In the genomic region with DNA sequence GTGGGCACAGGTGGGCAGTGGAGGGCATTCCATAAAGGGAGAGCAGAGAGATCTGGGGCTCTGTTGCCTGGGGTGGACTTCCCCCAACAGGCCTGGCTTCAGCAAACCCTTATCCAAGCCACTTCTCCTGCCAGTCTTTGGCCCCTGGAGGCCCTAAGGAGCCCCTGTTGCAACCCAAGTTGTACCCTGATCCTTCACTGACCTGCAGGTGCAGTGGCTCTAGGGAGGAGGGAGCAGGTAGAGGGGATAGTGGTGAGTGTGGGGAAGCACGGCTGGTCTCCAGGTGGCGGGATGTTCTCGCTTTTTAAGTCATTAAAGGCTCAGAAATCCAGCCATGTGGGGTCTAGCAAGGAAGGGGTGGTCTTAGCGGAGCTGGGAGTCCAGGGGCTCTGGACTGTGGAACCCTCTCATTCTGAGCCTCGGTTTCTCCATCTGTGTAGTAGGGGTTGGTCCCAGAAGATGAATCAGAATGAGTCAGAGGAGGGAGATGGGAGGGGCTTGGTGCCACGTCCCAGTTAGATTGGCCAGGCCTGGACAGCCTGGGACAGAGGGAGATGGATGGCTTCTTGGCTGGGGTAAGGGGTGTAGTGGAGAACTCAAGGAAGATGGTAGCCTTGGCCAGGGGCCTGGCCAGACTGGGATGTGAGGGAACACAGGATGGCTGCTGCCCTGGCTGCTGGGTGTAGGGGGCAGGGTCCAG, we compare ENCODE assay signal across 10 cellular contexts. TPM values are rescaled to one million over a fixed set of nuclear protein-coding genes. Genes with fewer than 3 reads are reported as not detected.
DNase-seq lines count a peak whose midpoint lies in the region; ATAC-seq and TF ChIP-seq lines count a peak whose summit lies in the region.
"Had no signal": no experiment of that assay in that cellular context is flagged by ENCODE, and none has a peak within 500 bp of the region (broad histone marks: within the 10 kb centered on the region; RNA-seq: fewer than 3 reads in every experiment).

No MANE protein-coding gene starts in this region.

- peaks cover 30% of the 10 kb centered on the region for H3K79me1 ChIP-seq in mesenchymal stem cell (replicated peaks; ENCODE audit: low read length, poor library complexity, severe bottlenecking)

- H2BK5ac ChIP-seq in mesenchymal stem cell (ENCODE audit: low read depth, low read length, poor library complexity, severe bottlenecking) = no peak overlapping the region

- H3K27ac ChIP-seq in cingulate gyrus (ENCODE audit: low read depth, low read length) = peak overlapping the region; percentile 89
- no peak overlapping the region for H3K27ac ChIP-seq in mesenchymal stem cell (ENCODE audit: low read length, poor library complexity, severe bottlenecking)
- peak overlapping the region; percentile 88 for H3K27ac ChIP-seq in upper lobe of right lung

- H2AK5ac ChIP-seq in mesenchymal stem cell (ENCODE audit: low read length, severe bottlenecking) = no peak overlapping the region

- no peak overlapping the region for H3K18ac ChIP-seq in mesenchymal stem cell (ENCODE audit: low read depth in 1 of 2, low read length in 2 of 2)

- no peak overlapping the region for H2BK12ac ChIP-seq in mesenchymal stem cell (ENCODE audit: low read length in 2 of 2)

- H3K27ac Mint-ChIP-seq in activated naive CD4-positive, alpha-beta T cell treated with anti-CD3 and anti-CD28 coated beads, Interleukin-2, amount 50 U/mL, for 24 hours = no peak overlapping the region

- H3K4me3 ChIP-seq in mesenchymal stem cell (ENCODE audit: insufficient read depth in 1 of 2, low read depth in 1 of 2, low read length in 2 of 2) (peak overlapping the region in 1 of 2 experiments; percentile 87), upper lobe of right lung (no peak overlapping the region)

- H3K36me3 Mint-ChIP-seq in activated naive CD4-positive, alpha-beta T cell treated with anti-CD3 and anti-CD28 coated beads, Interleukin-2, amount 50 U/mL, for 24 hours = no peaks in the 10 kb centered on the region

- H3K9me3 Mint-ChIP-seq in activated naive CD4-positive, alpha-beta T cell treated with anti-CD3 and anti-CD28 coated beads, Interleukin-2, amount 50 U/mL, for 24 hours = no peaks in the 10 kb centered on the region

- no peak overlapping the region for H3K23ac ChIP-seq in mesenchymal stem cell (ENCODE audit: low read length in 2 of 2)

- peak overlapping the region; percentile 30 for H3K4me3 Mint-ChIP-seq in activated naive CD4-positive, alpha-beta T cell treated with anti-CD3 and anti-CD28 coated beads, Interleukin-2, amount 50 U/mL, for 24 hours

- ATAC-seq in upper lobe of right lung (no peak), GM19452 (IDR thresholded peaks at IDR 0.05; ENCODE audit: unreplicated experiment) (no peak), HG03108 (IDR thresholded peaks at IDR 0.05; ENCODE audit: unreplicated experiment) (no peak)

- DNase-seq in activated naive CD4-positive, alpha-beta T cell (lab: John Stamatoyannopoulos, UW) = no peak
- peak; percentile 52 for DNase-seq in mesenchymal stem cell
- no peak for DNase-seq in upper lobe of right lung
- DNase-seq in NCI-H226 = no peak
- DNase-seq: BE2C had no signal

- H3K4me2 ChIP-seq in mesenchymal stem cell (ENCODE audit: low read length, poor library complexity, severe bottlenecking) = peak overlapping the region; percentile 78

- H3K9ac ChIP-seq in mesenchymal stem cell (ENCODE audit: low read length) = peak overlapping the region; percentile 92

- no peak overlapping the region for H3K14ac ChIP-seq in mesenchymal stem cell (ENCODE audit: low read length in 2 of 2)

- WGBS in mesenchymal stem cell = 88% methylated on average over 6 of the region's 6 CpGs

- TF ChIP-seq CTCF in upper lobe of right lung (IDR thresholded peaks at IDR 0.05) = no peak

- no peak overlapping the region for H2AFZ ChIP-seq in mesenchymal stem cell (ENCODE audit: low read depth, low read length)

- H4K91ac ChIP-seq in mesenchymal stem cell (ENCODE audit: low read length) = peak overlapping the region; percentile 46

- H3K4me1 Mint-ChIP-seq in activated naive CD4-positive, alpha-beta T cell treated with anti-CD3 and anti-CD28 coated beads, Interleukin-2, amount 50 U/mL, for 24 hours = peaks cover 4% of the 10 kb centered on the region

- H3K27me3 ChIP-seq in mesenchymal stem cell (ENCODE audit: control insufficient read depth in 1 of 2, insufficient read depth in 1 of 2, low read length in 2 of 2) = no peaks in the 10 kb centered on the region
- H3K27me3 ChIP-seq in upper lobe of right lung = no peaks in the 10 kb centered on the region
- H3K27me3 ChIP-seq: BE2C had no signal

- no peak overlapping the region for H2BK120ac ChIP-seq in mesenchymal stem cell (ENCODE audit: low read depth, low read length)

- peaks cover 37 to 43% of the 10 kb centered on the region in 2 experiments for H3K36me3 ChIP-seq in mesenchymal stem cell (ENCODE audit: control insufficient read depth in 1 of 2, insufficient read depth in 2 of 2, low read depth in 1 of 2, low read length in 2 of 2)
- peaks cover 9% of the 10 kb centered on the region for H3K36me3 ChIP-seq in upper lobe of right lung
- H3K36me3 ChIP-seq: BE2C had no signal

- H3K4ac ChIP-seq in mesenchymal stem cell (ENCODE audit: low read depth in 1 of 2, low read length in 2 of 2) = peak overlapping the region in 1 of 2 experiments; percentile 0

- peaks cover 64% of the 10 kb centered on the region for H3K4me1 ChIP-seq in mesenchymal stem cell (ENCODE audit: control insufficient read depth, insufficient read depth, low read depth, low read length)
- H3K4me1 ChIP-seq in upper lobe of right lung = peaks cover 38% of the 10 kb centered on the region

- H3K9me3 ChIP-seq in mesenchymal stem cell (ENCODE audit: control insufficient read depth, low read length) (no peaks in the 10 kb centered on the region), upper lobe of right lung (no peaks in the 10 kb centered on the region)
- H3K9me3 ChIP-seq: BE2C had no signal

- H4K8ac ChIP-seq in mesenchymal stem cell (ENCODE audit: low read length) = no peak overlapping the region

- peak overlapping the region; percentile 5 for H2BK15ac ChIP-seq in mesenchymal stem cell (ENCODE audit: low read depth, poor library complexity, severe bottlenecking)

- H3K27me3 Mint-ChIP-seq in activated naive CD4-positive, alpha-beta T cell treated with anti-CD3 and anti-CD28 coated beads, Interleukin-2, amount 50 U/mL, for 24 hours = no peaks in the 10 kb centered on the region

- intact Hi-C loops in upper lobe of right lung (cut with DNase I) = no loop called here

RNA-seq across cellular contexts. Expression of a gene that starts 2.6 kb away (rescaled TPM):
- 10.8 TPM for polyA plus RNA-seq in mesenchymal stem cell (2013, experiment 1 of 2)
- polyA plus RNA-seq in mesenchymal stem cell (2013, experiment 2 of 2) = 9.7 TPM
- total RNA-seq in upper lobe of right lung = 28.1 TPM

RNA-seq across cellular contexts. Expression of a gene that starts 29.2 kb away (rescaled TPM):
- not detected for polyA plus RNA-seq in mesenchymal stem cell (2013, experiment 1 of 2)
- polyA plus RNA-seq in mesenchymal stem cell (2013, experiment 2 of 2) = not detected
- total RNA-seq in upper lobe of right lung = not detected
- total RNA-seq: SK-MEL-5 had no signal

RNA-seq across cellular contexts. Expression of a gene that starts 46.5 kb away (rescaled TPM):
- polyA plus RNA-seq in mesenchymal stem cell (2013, experiment 1 of 2) = not detected
- polyA plus RNA-seq in mesenchymal stem cell (2013, experiment 2 of 2) = not detected
- not detected for total RNA-seq in upper lobe of right lung
- total RNA-seq: SK-MEL-5 had no signal

RNA-seq across cellular contexts. Expression of a gene that starts 55.6 kb away (rescaled TPM):
- 26.4 TPM for polyA plus RNA-seq in mesenchymal stem cell (2013, experiment 1 of 2)
- 22.4 TPM for polyA plus RNA-seq in mesenchymal stem cell (2013, experiment 2 of 2)
- 92.1 TPM for total RNA-seq in upper lobe of right lung
